In genomic region chr3:47782538-47783308, GRCh38 we compare ENCODE assay signal across 1 cellular context.
TF ChIP-seq lines count a peak whose summit lies in the region.

No MANE protein-coding gene starts in this region.

TF ChIP-seq in A549, 52 proteins besides CTCF, POLR2A, EP300 and RAD21 (continued from another document):
- TF ChIP-seq JUN (IDR thresholded peaks at IDR 0.05): peak in 1 of 2 experiments; percentile 13; a peak in 1 of 5 replicates
- TF ChIP-seq ELK1 (IDR thresholded peaks at IDR 0.05; ENCODE audit: low read depth, low read length): no peak
- no peak for TF ChIP-seq MAX (IDR thresholded peaks at IDR 0.05)
TF ChIP-seq in A549: peak in this region for 1.
